Comparison of ENCODE assay signal across 9 cellular contexts in the genomic region with DNA sequence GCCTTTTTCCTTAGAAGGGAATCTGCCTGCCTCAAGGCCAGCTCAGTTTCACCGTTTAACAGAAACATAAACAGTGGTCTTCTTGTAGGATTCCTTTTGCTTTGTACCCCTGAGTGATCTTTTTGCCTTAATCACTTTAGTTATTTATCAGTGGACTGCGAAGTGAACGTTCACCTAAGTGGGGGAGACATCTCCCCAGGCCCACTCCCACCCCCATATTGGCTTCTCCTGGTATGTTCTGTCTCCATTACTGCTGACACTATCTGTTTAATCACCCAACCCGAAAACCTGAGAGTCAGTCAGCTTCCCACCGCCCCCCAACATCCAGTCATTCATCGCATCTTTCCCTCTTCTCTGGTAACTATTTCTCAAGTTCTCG. TPM values are rescaled to one million over a fixed set of nuclear protein-coding genes. Genes with fewer than 3 reads are reported as not detected.
A peak's percentile ranks its signal among the peaks of the same experiment; 100 is the strongest.
DNase-seq lines count a peak whose midpoint lies in the region; TF ChIP-seq lines count a peak whose summit lies in the region.
"Had no signal": no experiment of that assay in that cellular context is flagged by ENCODE, and none has a peak within 500 bp of the region (broad histone marks: within the 10 kb centered on the region; RNA-seq: fewer than 3 reads in every experiment).

No MANE protein-coding gene starts in this region.

- H3K9me3 Mint-ChIP-seq in HFFc6, result no peaks in the 10 kb centered on the region

- peaks cover 32% of the 10 kb centered on the region for H3K36me3 ChIP-seq in mesodermal cell (ENCODE audit: control insufficient read depth, insufficient read depth, low read length)

- in situ Hi-C loops in astrocyte of the cerebellum (cut with HindIII; ENCODE audit: low sequenced_read_pairs), result no loop called here

- no peaks in the 10 kb centered on the region for H3K9me3 ChIP-seq in mesodermal cell (ENCODE audit: control insufficient read depth, low read length)

- H3K27ac Mint-ChIP-seq in HFFc6, result peak overlapping the region; percentile 65

- H3K4me3 ChIP-seq in AG10803 (ENCODE audit: low read length), result peak overlapping the region; percentile 87
- peak overlapping the region; percentile 67 for H3K4me3 ChIP-seq in astrocyte of the cerebellum (ENCODE audit: low read depth, low read length)
- peak overlapping the region; percentile 82 for H3K4me3 ChIP-seq in mesodermal cell (ENCODE audit: extremely low read depth, insufficient read depth, low read length, poor library complexity, severe bottlenecking)

- peaks cover 6% of the 10 kb centered on the region for H3K27me3 Mint-ChIP-seq in HFFc6 (ENCODE audit: insufficient read depth)

- no peak for TF ChIP-seq CTCF in AG10803 (conservative IDR thresholded peaks at IDR 0.05; ENCODE audit: low read length)
- no peak for TF ChIP-seq CTCF in HFFc6 (IDR thresholded peaks at IDR 0.05)
- no peak for TF ChIP-seq CTCF in astrocyte of the cerebellum (IDR thresholded peaks at IDR 0.05; ENCODE audit: low read depth, low read length, missing control alignments)

- peak overlapping the region; percentile 95 for H3K4me3 Mint-ChIP-seq in HFFc6

- peaks cover 41% of the 10 kb centered on the region for H3K36me3 Mint-ChIP-seq in HFFc6 (ENCODE audit: low read depth)

- 77 to 87% methylated on average over 4 to 5 of the region's 7 CpGs for WGBS in mesodermal cell (ENCODE audit: insufficient coverage in 2 of 2), 2 experiments

- DNase-seq in AG10803 (ENCODE audit: low read depth), result no peak
- DNase-seq in HFFc6, result no peak
- no peak for DNase-seq in astrocyte of the cerebellum (ENCODE audit: low read depth)
- DNase-seq in iPS-NIHi11 (ENCODE audit: low spot score), result no peak
- DNase-seq in NOMO-1 (lab: John Stamatoyannopoulos, UW; ENCODE audit: unreplicated experiment in 2 of 2), result no peak
- no peak for DNase-seq in NCI-H2029 (lab: John Stamatoyannopoulos, UW)
- DNase-seq in NCI-H187 (lab: John Stamatoyannopoulos, UW), result no peak
- DNase-seq: left cardiac atrium had no signal

- peaks cover 31% of the 10 kb centered on the region for H3K4me1 ChIP-seq in mesodermal cell (ENCODE audit: control insufficient read depth, insufficient read depth, low read length, poor library complexity, severe bottlenecking)

- H3K27ac ChIP-seq in mesodermal cell (ENCODE audit: low read depth, low read length, severe bottlenecking), result no peak overlapping the region

- H3K4me1 Mint-ChIP-seq in HFFc6 (ENCODE audit: low read depth), result peaks cover 74% of the 10 kb centered on the region

RNA-seq across cellular contexts. Expression of gene SKP2, which starts 1.4 kb away (rescaled TPM):
- 10 to 100 TPM; 58.4 to 71.6 (median 67.9) TPM for total RNA-seq in HFFc6 (2021; fragmentation: NEBNext Ultra II Directional; extraction: Animal tissue kit (Norgen Biotek cat#: 25700))
- polyA plus RNA-seq in mesodermal cell (2013, experiment 1 of 2), result 42.5 TPM
- polyA plus RNA-seq in mesodermal cell (2013, experiment 2 of 2), result 45.5 TPM

RNA-seq across cellular contexts. Expression of gene LMBRD2, which starts 1.6 kb away (rescaled TPM):
- total RNA-seq in HFFc6 (2021; fragmentation: NEBNext Ultra II Directional; extraction: Animal tissue kit (Norgen Biotek cat#: 25700)), result 10 to 100 TPM in 5 of 6 experiments, 1 to 10 TPM in 1; 9.7 to 15.7 (median 12.7) TPM
- polyA plus RNA-seq in mesodermal cell (2013, experiment 1 of 2), result 5.2 TPM
- polyA plus RNA-seq in mesodermal cell (2013, experiment 2 of 2), result 7.6 TPM
